In the genomic region with DNA sequence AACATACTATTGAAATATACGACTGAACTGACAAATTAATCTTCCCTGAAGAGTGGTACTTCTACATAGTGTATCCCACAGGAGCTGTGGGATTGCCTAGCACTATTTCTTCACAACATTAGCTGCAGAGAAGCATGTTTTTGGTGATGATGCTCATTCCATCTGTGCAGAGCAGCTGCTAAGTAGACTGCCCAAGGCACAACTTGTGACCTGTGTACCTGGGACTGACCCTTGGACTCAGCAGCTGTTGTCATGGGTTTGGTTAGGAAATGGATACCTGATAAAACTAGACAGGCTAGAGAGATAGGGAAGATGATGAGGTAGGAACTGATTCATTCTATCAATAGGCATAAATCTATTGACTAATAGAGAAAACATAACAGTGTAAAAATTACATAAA, we compare ENCODE assay signal across 31 cellular contexts.
"Had no signal": no experiment of that assay in that cellular context is flagged by ENCODE, and none has a peak within 500 bp of the region (broad histone marks: within the 10 kb centered on the region; RNA-seq: fewer than 3 reads in every experiment).

No MANE protein-coding gene starts in this region.

- DNase-seq: activated B cell treated with CpG ODN at 0.5 μM for 24 hours; activated CD4-positive, alpha-beta memory T cell treated with anti-CD3 and anti-CD28 coated beads for 36 hours; activated CD4-positive, alpha-beta T cell treated with anti-CD3 and anti-CD28 coated beads, Interleukin-2, amount 10 ng/mL, durations not matched to agents 24 days and 14 days; activated effector memory CD4-positive, alpha-beta T cell treated with Interleukin-2 at 50 U/mL for 16 hours; activated gamma-delta T cell treated with Interleukin-2 at 50 U/mL for 16 hours; activated naive CD4-positive, alpha-beta T cell treated with anti-CD3 and anti-CD28 coated beads, Interleukin-2, amount 50 U/mL, for 16 hours; activated naive CD4-positive, alpha-beta T cell treated with Interleukin-2 at 50 U/mL for 16 hours; activated naive CD8-positive, alpha-beta T cell treated with anti-CD3 and anti-CD28 coated beads for 36 hours; activated naive CD8-positive, alpha-beta T cell treated with anti-CD3 and anti-CD28 coated beads, Interleukin-2, amount 50 U/mL, for 24 hours; activated T-cell treated with anti-CD3 and anti-CD28 coated beads, Interleukin-2, amount 50 U/mL, for 4 hours; adrenal gland; amygdala; aorta; body of pancreas; caudate nucleus; cortex of kidney; dermis blood vessel endothelial cell; effector CD4-positive, alpha-beta T cell; effector memory CD8-positive, alpha-beta T cell; erythroblast; foreskin keratinocyte; gastrocnemius medialis; T-helper 1 cell; T-helper 17 cell; T1000; WERI-Rb-1 had no signal

- H3K27me3 Mint-ChIP-seq: activated B cell treated with CpG ODN at 0.5 μM for 24 hours; activated CD4-positive, alpha-beta memory T cell treated with anti-CD3 and anti-CD28 coated beads for 36 hours; activated CD4-positive, alpha-beta T cell treated with anti-CD3 and anti-CD28 coated beads, Interleukin-2, amount 10 ng/mL, durations not matched to agents 24 days and 14 days; activated naive CD8-positive, alpha-beta T cell treated with anti-CD3 and anti-CD28 coated beads for 36 hours; activated naive CD8-positive, alpha-beta T cell treated with anti-CD3 and anti-CD28 coated beads, Interleukin-2, amount 50 U/mL, for 24 hours; activated T-helper 17 cell treated with anti-CD3 and anti-CD28 coated beads, Interleukin-2, amount 50 U/mL, for 72 hours; effector memory CD8-positive, alpha-beta T cell; T-helper 17 cell had no signal

- FAIRE-seq: colon had no signal

- H3K4me1 Mint-ChIP-seq: activated B cell treated with CpG ODN at 0.5 μM for 24 hours; activated CD4-positive, alpha-beta T cell treated with anti-CD3 and anti-CD28 coated beads, Interleukin-2, amount 10 ng/mL, durations not matched to agents 24 days and 14 days; activated naive CD8-positive, alpha-beta T cell treated with anti-CD3 and anti-CD28 coated beads for 36 hours; activated naive CD8-positive, alpha-beta T cell treated with anti-CD3 and anti-CD28 coated beads, Interleukin-2, amount 50 U/mL, for 24 hours; activated T-helper 17 cell treated with anti-CD3 and anti-CD28 coated beads, Interleukin-2, amount 50 U/mL, for 72 hours; T-helper 17 cell had no signal

- H3K9me3 ChIP-seq: adrenal gland, body of pancreas, esophagus muscularis mucosa, gastrocnemius medialis had no signal

- H3K4me3 ChIP-seq: adrenal gland, body of pancreas, esophagus muscularis mucosa, gastrocnemius medialis had no signal

- H3K27me3 ChIP-seq: adrenal gland, body of pancreas, esophagus muscularis mucosa, foreskin keratinocyte, gastrocnemius medialis had no signal

- H3K27ac Mint-ChIP-seq: activated B cell treated with CpG ODN at 0.5 μM for 24 hours; activated CD4-positive, alpha-beta memory T cell treated with anti-CD3 and anti-CD28 coated beads for 36 hours; activated CD4-positive, alpha-beta T cell treated with anti-CD3 and anti-CD28 coated beads, Interleukin-2, amount 10 ng/mL, durations not matched to agents 24 days and 14 days; activated naive CD8-positive, alpha-beta T cell treated with anti-CD3 and anti-CD28 coated beads for 36 hours; activated naive CD8-positive, alpha-beta T cell treated with anti-CD3 and anti-CD28 coated beads, Interleukin-2, amount 50 U/mL, for 24 hours; activated T-helper 17 cell treated with anti-CD3 and anti-CD28 coated beads, Interleukin-2, amount 50 U/mL, for 72 hours; effector memory CD8-positive, alpha-beta T cell; T-helper 17 cell; T-helper 2 cell treated with Interferon-gamma antibody and Interleukin-4, amounts not matched to agents 5 μg/mL and 100 μg/mL, for 36 hours had no signal

- H3K27ac ChIP-seq: adrenal gland, body of pancreas, esophagus muscularis mucosa, foreskin keratinocyte, gastrocnemius medialis, WERI-Rb-1 had no signal

- H3K4me3 Mint-ChIP-seq: activated B cell treated with CpG ODN at 0.5 μM for 24 hours; activated CD4-positive, alpha-beta memory T cell treated with anti-CD3 and anti-CD28 coated beads for 36 hours; activated CD4-positive, alpha-beta T cell treated with anti-CD3 and anti-CD28 coated beads, Interleukin-2, amount 10 ng/mL, durations not matched to agents 24 days and 14 days; activated naive CD8-positive, alpha-beta T cell treated with anti-CD3 and anti-CD28 coated beads for 36 hours; activated naive CD8-positive, alpha-beta T cell treated with anti-CD3 and anti-CD28 coated beads, Interleukin-2, amount 50 U/mL, for 24 hours; activated T-cell treated with anti-CD3 and anti-CD28 coated beads, Interleukin-2, amount 50 U/mL, for 4 hours; activated T-helper 17 cell treated with anti-CD3 and anti-CD28 coated beads, Interleukin-2, amount 50 U/mL, for 72 hours; effector memory CD8-positive, alpha-beta T cell; T-helper 17 cell; T-helper 2 cell treated with Interferon-gamma antibody and Interleukin-4, amounts not matched to agents 5 μg/mL and 100 μg/mL, for 36 hours had no signal

- H3K36me3 Mint-ChIP-seq: activated CD4-positive, alpha-beta memory T cell treated with anti-CD3 and anti-CD28 coated beads for 36 hours; activated naive CD8-positive, alpha-beta T cell treated with anti-CD3 and anti-CD28 coated beads for 36 hours had no signal

- H3K36me3 ChIP-seq: adrenal gland, esophagus muscularis mucosa, gastrocnemius medialis, WERI-Rb-1 had no signal

- ATAC-seq: activated CD4-positive, CD25-positive, alpha-beta regulatory T cell treated with anti-CD3 and anti-CD28 coated beads, Interleukin-2, amount 50 U/mL, for 24 hours; activated naive CD8-positive, alpha-beta T cell treated with anti-CD3 and anti-CD28 coated beads, Interleukin-2, amount 50 U/mL, for 24 hours; activated T-cell treated with anti-CD3 and anti-CD28 coated beads, Interleukin-2, amount 50 U/mL, for 4 hours; activated T-helper 17 cell treated with anti-CD3 and anti-CD28 coated beads, Interleukin-2, amount 50 U/mL, for 72 hours; body of pancreas; effector memory CD8-positive, alpha-beta T cell; foreskin keratinocyte; gastrocnemius medialis; T-helper 17 cell had no signal

- H3K4me1 ChIP-seq: adrenal gland, body of pancreas, esophagus muscularis mucosa, foreskin keratinocyte, gastrocnemius medialis had no signal
